ENCODE assay signal across 33 cellular contexts in the genomic region with DNA sequence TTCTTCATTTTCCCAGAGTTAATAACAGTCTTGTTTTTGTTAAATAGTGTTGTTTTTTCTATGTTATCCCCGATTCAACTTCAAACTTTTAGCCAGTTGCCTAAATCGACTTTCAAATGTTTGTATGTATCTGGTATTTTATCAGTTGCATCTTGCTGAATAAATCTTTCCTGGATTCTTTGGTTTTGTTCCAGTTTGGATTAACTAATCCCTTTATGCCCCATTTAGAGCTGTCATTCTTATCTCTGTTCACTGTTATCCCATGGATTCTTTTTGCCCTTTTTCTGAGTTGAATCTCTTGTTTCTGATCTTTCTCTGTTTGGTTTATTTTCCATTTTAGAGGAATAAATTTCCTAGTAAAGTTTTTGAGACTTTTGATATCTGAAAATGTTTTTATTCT. TPM values are rescaled to one million over a fixed set of nuclear protein-coding genes. Genes with fewer than 3 reads are reported as not detected.
"Had no signal": no experiment of that assay in that cellular context is flagged by ENCODE, and none has a peak within 500 bp of the region (broad histone marks: within the 10 kb centered on the region; RNA-seq: fewer than 3 reads in every experiment).

No MANE protein-coding gene starts in this region.

- H3K4me1 ChIP-seq: heart left ventricle had no signal

- H3K9me3 ChIP-seq: heart left ventricle had no signal

- DNase-seq: activated B cell treated with CpG ODN at 0.5 μM for 24 hours; activated CD4-positive, alpha-beta T cell treated with anti-CD3 and anti-CD28 coated beads for 48 hours; activated CD4-positive, alpha-beta T cell treated with anti-CD3 and anti-CD28 coated beads, Interleukin-2, amount 50 U/mL, for 1 hour; activated CD4-positive, alpha-beta T cell treated with anti-CD3 and anti-CD28 coated beads, Interleukin-2, amount 50 U/mL, for 48 hours; activated CD8-positive, alpha-beta memory T cell treated with anti-CD3 and anti-CD28 coated beads for 24 hours; activated CD8-positive, alpha-beta T cell treated with anti-CD3 and anti-CD28 coated beads for 36 hours; activated gamma-delta T cell; activated naive CD4-positive, alpha-beta T cell; activated naive CD4-positive, alpha-beta T cell treated with anti-CD3 and anti-CD28 coated beads, Interleukin-2, amount 10 ng/mL, durations not matched to agents 7 days and 5 days; activated naive CD8-positive, alpha-beta T cell treated with anti-CD3 and anti-CD28 coated beads, Interleukin-2, amount 10 ng/mL, durations not matched to agents 7 days and 5 days; activated T-cell treated with anti-CD3 and anti-CD28 coated beads, Interleukin-2, amount 50 U/mL, for 4 hours; amniotic stem cell; anterior cingulate cortex; brain microvascular endothelial cell; dorsolateral prefrontal cortex; effector memory CD4-positive, alpha-beta T cell; endodermal cell; foreskin fibroblast; heart left ventricle; T-helper 1 cell; T-helper 17 cell; T1000; WERI-Rb-1 had no signal

- H3K27ac ChIP-seq: brain microvascular endothelial cell, coronary artery, dorsolateral prefrontal cortex, heart left ventricle, WERI-Rb-1 had no signal

- H3K9me3 Mint-ChIP-seq: activated B cell treated with CpG ODN at 0.5 μM for 24 hours; activated CD8-positive, alpha-beta T cell treated with anti-CD3 and anti-CD28 coated beads for 36 hours; activated naive CD4-positive, alpha-beta T cell treated with anti-CD3 and anti-CD28 coated beads, Interleukin-2, amount 10 ng/mL, durations not matched to agents 7 days and 5 days; activated naive CD4-positive, alpha-beta T cell treated with anti-CD3 and anti-CD28 coated beads, Interleukin-2, amount 50 U/mL, for 72 hours; activated naive CD8-positive, alpha-beta T cell treated with anti-CD3 and anti-CD28 coated beads, Interleukin-2, amount 10 ng/mL, durations not matched to agents 7 days and 5 days; activated T-cell treated with anti-CD3 and anti-CD28 coated beads, Interleukin-2, amount 50 U/mL, for 4 hours; activated T-helper 2 cell treated with anti-CD3 and anti-CD28 coated beads, Interferon-gamma antibody, Interleukin-2, Interleukin-4, amounts not matched to agents 10 μg/mL and 5 μg/mL and 100 μg/mL, durations not matched to agents 14 hours and 24 hours and 36 hours; central memory CD8-positive, alpha-beta T cell; dendritic cell treated with granulocyte-macrophage colony-stimulating factor and Interleukin-4, amounts not matched to agents 40 ng/mL and 50 ng/mL, for 4 days; T-helper 2 cell treated with Interferon-gamma antibody and Interleukin-4, amounts not matched to agents 5 μg/mL and 100 μg/mL, for 36 hours had no signal

- H3K4me1 Mint-ChIP-seq: activated B cell treated with CpG ODN at 0.5 μM for 24 hours; activated naive CD4-positive, alpha-beta T cell treated with anti-CD3 and anti-CD28 coated beads, Interleukin-2, amount 10 ng/mL, durations not matched to agents 7 days and 5 days; central memory CD8-positive, alpha-beta T cell had no signal

- H3K4me3 Mint-ChIP-seq: activated B cell treated with CpG ODN at 0.5 μM for 24 hours; activated CD8-positive, alpha-beta T cell treated with anti-CD3 and anti-CD28 coated beads for 36 hours; activated naive CD4-positive, alpha-beta T cell treated with anti-CD3 and anti-CD28 coated beads, Interleukin-2, amount 10 ng/mL, durations not matched to agents 7 days and 5 days; activated naive CD8-positive, alpha-beta T cell treated with anti-CD3 and anti-CD28 coated beads, Interleukin-2, amount 10 ng/mL, durations not matched to agents 7 days and 5 days; activated T-cell treated with anti-CD3 and anti-CD28 coated beads, Interleukin-2, amount 50 U/mL, for 4 hours; central memory CD8-positive, alpha-beta T cell; dendritic cell treated with granulocyte-macrophage colony-stimulating factor and Interleukin-4, amounts not matched to agents 40 ng/mL and 50 ng/mL, for 4 days; endodermal cell; T-helper 17 cell; T-helper 2 cell treated with Interferon-gamma antibody and Interleukin-4, amounts not matched to agents 5 μg/mL and 100 μg/mL, for 36 hours had no signal

- H3K27me3 ChIP-seq: brain microvascular endothelial cell, dorsolateral prefrontal cortex, heart left ventricle had no signal

- H3K4me3 ChIP-seq: coronary artery, dorsolateral prefrontal cortex, heart left ventricle had no signal

- H3K27ac Mint-ChIP-seq: activated B cell treated with CpG ODN at 0.5 μM for 24 hours; activated CD8-positive, alpha-beta T cell treated with anti-CD3 and anti-CD28 coated beads for 36 hours; activated naive CD4-positive, alpha-beta T cell treated with anti-CD3 and anti-CD28 coated beads, Interleukin-2, amount 10 ng/mL, durations not matched to agents 7 days and 5 days; activated naive CD8-positive, alpha-beta T cell treated with anti-CD3 and anti-CD28 coated beads, Interleukin-2, amount 10 ng/mL, durations not matched to agents 7 days and 5 days; activated T-helper 2 cell treated with anti-CD3 and anti-CD28 coated beads, Interferon-gamma antibody, Interleukin-2, Interleukin-4, amounts not matched to agents 10 μg/mL and 5 μg/mL and 100 μg/mL, durations not matched to agents 14 hours and 24 hours and 36 hours; dendritic cell treated with granulocyte-macrophage colony-stimulating factor and Interleukin-4, amounts not matched to agents 40 ng/mL and 50 ng/mL, for 4 days; endodermal cell; T-helper 2 cell treated with Interferon-gamma antibody and Interleukin-4, amounts not matched to agents 5 μg/mL and 100 μg/mL, for 36 hours had no signal

- ATAC-seq: activated CD4-positive, CD25-positive, alpha-beta regulatory T cell treated with anti-CD3 and anti-CD28 coated beads, Interleukin-2, amount 50 U/mL, for 24 hours; activated CD8-positive, alpha-beta T cell treated with anti-CD3 and anti-CD28 coated beads for 36 hours; activated naive CD4-positive, alpha-beta T cell treated with anti-CD3 and anti-CD28 coated beads, Interleukin-2, amount 50 U/mL, for 72 hours; activated T-cell treated with anti-CD3 and anti-CD28 coated beads, Interleukin-2, amount 50 U/mL, for 4 hours; esophagus mucosa; heart left ventricle; T-helper 17 cell had no signal

- H3K27me3 Mint-ChIP-seq: activated B cell treated with CpG ODN at 0.5 μM for 24 hours; activated CD8-positive, alpha-beta T cell treated with anti-CD3 and anti-CD28 coated beads for 36 hours; activated naive CD4-positive, alpha-beta T cell treated with anti-CD3 and anti-CD28 coated beads, Interleukin-2, amount 10 ng/mL, durations not matched to agents 7 days and 5 days; activated naive CD8-positive, alpha-beta T cell treated with anti-CD3 and anti-CD28 coated beads, Interleukin-2, amount 10 ng/mL, durations not matched to agents 7 days and 5 days; central memory CD8-positive, alpha-beta T cell; dendritic cell treated with granulocyte-macrophage colony-stimulating factor and Interleukin-4, amounts not matched to agents 40 ng/mL and 50 ng/mL, for 4 days; T-helper 17 cell had no signal

RNA-seq across cellular contexts. Expression of gene PTCH2, which starts 31.1 kb away (rescaled TPM):
- total RNA-seq: bronchial epithelial cell, epithelial cell of proximal tubule had no signal
